ENCODE assay signal across 8 cellular contexts in genomic region chr10:102642553-102643345, GRCh38. TPM values are rescaled to one million over a fixed set of nuclear protein-coding genes. Genes with fewer than 3 reads are reported as not detected.
A peak's percentile ranks its signal among the peaks of the same experiment; 100 is the strongest.
DNase-seq lines count a peak whose midpoint lies in the region; ATAC-seq and TF ChIP-seq lines count a peak whose summit lies in the region.

No MANE protein-coding gene starts in this region.

- H4K91ac ChIP-seq in H9 (ENCODE audit: insufficient read length, low read depth, low read length) = no peak overlapping the region

- no peak overlapping the region for H4K8ac ChIP-seq in H9 (replicated peaks; ENCODE audit: insufficient read length, low read depth, low read length)

- H3K9me3 Mint-ChIP-seq in CD4-positive, CD25-positive, alpha-beta regulatory T cell = peaks cover 0 to 2% (median 0%) of the 10 kb centered on the region in 7 donors
- no peaks in the 10 kb centered on the region; a peak in 1 of 5 replicates for H3K9me3 Mint-ChIP-seq in H9

- no peaks in the 10 kb centered on the region for H3K27me3 Mint-ChIP-seq in CD4-positive, CD25-positive, alpha-beta regulatory T cell
- H3K27me3 Mint-ChIP-seq in H9 (ENCODE audit: low read depth) = peaks cover 4% of the 10 kb centered on the region; the same call in 1 of the 2 replicates

- H3K27ac Mint-ChIP-seq in CD4-positive, CD25-positive, alpha-beta regulatory T cell = peak overlapping the region; percentile 14 to 99 (median 96)
- peak overlapping the region; percentile 95 to 98 (median 98); a peak in 6 of 7 replicates for H3K27ac Mint-ChIP-seq in H9

- H3K4me3 ChIP-seq in CD4-positive, CD25-positive, alpha-beta regulatory T cell (ENCODE audit: low read depth, low read length) = peak overlapping the region; percentile 74
- H3K4me3 ChIP-seq in NT2/D1 (ENCODE audit: insufficient read length, low read depth) (peak overlapping the region; percentile 55), fibroblast of villous mesenchyme (ENCODE audit: low read depth, low read length) (peak overlapping the region; percentile 97), neural cell (ENCODE audit: low read length) (peak overlapping the region; percentile 97)

- H3K4me2 ChIP-seq in H9 (ENCODE audit: insufficient read depth, insufficient read length, low read length) (peak overlapping the region; percentile 59), neural cell (ENCODE audit: low read length) (peak overlapping the region; percentile 48)

- H3K4me1 Mint-ChIP-seq in CD4-positive, CD25-positive, alpha-beta regulatory T cell = peaks cover 0 to 32% (median 14%) of the 10 kb centered on the region in 4 donors
- H3K4me1 Mint-ChIP-seq in H9 = peaks cover 27 to 28% of the 10 kb centered on the region in 2 experiments

- no peak overlapping the region for H2BK120ac ChIP-seq in H9 (ENCODE audit: low read depth, low read length, poor library complexity, severe bottlenecking)

- DNase-seq in CD4-positive, CD25-positive, alpha-beta regulatory T cell = peak in 2 of 3 donors; percentile 46 to 53
- no peak for DNase-seq in H9
- DNase-seq in NT2/D1 (ENCODE audit: low read depth, low spot score) = no peak
- peak; percentile 41 for DNase-seq in activated gamma-delta T cell treated with Interleukin-2 at 50 U/mL for 16 hours
- DNase-seq in fibroblast of villous mesenchyme (ENCODE audit: low read depth) = peak; percentile 71

- peaks cover 28% of the 10 kb centered on the region for H3K23me2 ChIP-seq in H9 (ENCODE audit: insufficient read length, low read depth, low read length, poor library complexity, severe bottlenecking)

- H2BK12ac ChIP-seq in H9 (ENCODE audit: insufficient read length, low read depth, low read length) = no peak overlapping the region

- H3K23ac ChIP-seq in H9 (ENCODE audit: insufficient read length, low read depth, low read length) = no peak overlapping the region

- peaks cover 36% of the 10 kb centered on the region for H3K4me1 ChIP-seq in CD4-positive, CD25-positive, alpha-beta regulatory T cell (ENCODE audit: control insufficient read depth, insufficient read depth, low read length, poor library complexity, severe bottlenecking)
- no peaks in the 10 kb centered on the region for H3K4me1 ChIP-seq in H9 (ENCODE audit: insufficient read depth, low read length)
- peaks cover 2% of the 10 kb centered on the region for H3K4me1 ChIP-seq in NT2/D1 (ENCODE audit: insufficient read depth, insufficient read length)

- no peak overlapping the region for H3K4ac ChIP-seq in H9 (ENCODE audit: low read depth, low read length)

- H3K79me2 ChIP-seq in H9 (ENCODE audit: insufficient read depth, low read length) (peaks cover 8% of the 10 kb centered on the region; the same call in 1 of the 2 replicates), neural cell (replicated peaks; ENCODE audit: insufficient read depth, low read length) (peaks cover 46% of the 10 kb centered on the region)

- no CpG with 5 or more reads among the region's 73 CpGs for WGBS in H9 (ENCODE audit: extremely low coverage, insufficient read length, low lambda C conversion rate)

- H2BK5ac ChIP-seq in H9 (ENCODE audit: insufficient read length, low read length) = no peak overlapping the region

- H2BK15ac ChIP-seq in H9 (ENCODE audit: low read depth, low read length) = no peak overlapping the region

- peak overlapping the region; percentile 91 for H3K18ac ChIP-seq in H9 (ENCODE audit: insufficient read length, low read depth, low read length)

- H3K36me3 Mint-ChIP-seq in CD4-positive, CD25-positive, alpha-beta regulatory T cell = peaks cover 3% of the 10 kb centered on the region
- H3K36me3 Mint-ChIP-seq in H9 (ENCODE audit: insufficient read depth in 1 of 3, low read depth in 3 of 3) = peaks cover 0 to 4% (median 0%) of the 10 kb centered on the region in 3 experiments; a peak in 1 of 7 replicates

- H3K9ac ChIP-seq in H9 (ENCODE audit: extremely low read depth, insufficient read length, low read length) (peak overlapping the region; percentile 67), NT2/D1 (ENCODE audit: insufficient read length, low read depth) (peak overlapping the region; percentile 81), neural cell (ENCODE audit: low read length) (peak overlapping the region; percentile 99)

- H2AFZ ChIP-seq in H9 (ENCODE audit: low read length) (no peak overlapping the region), neural cell (ENCODE audit: low read depth, low read length) (peak overlapping the region; percentile 27)

- no peak overlapping the region for H4K5ac ChIP-seq in H9 (ENCODE audit: insufficient read length, low read depth, low read length)

- H3F3A ChIP-seq in neural cell (ENCODE audit: insufficient read depth, low read length, poor library complexity, severe bottlenecking) = no peaks in the 10 kb centered on the region

- peak overlapping the region; percentile 89 to 96 (median 94) for H3K4me3 Mint-ChIP-seq in CD4-positive, CD25-positive, alpha-beta regulatory T cell
- H3K4me3 Mint-ChIP-seq in H9 = peak overlapping the region; percentile 84 to 96

- peak overlapping the region; percentile 92 for H3K27ac ChIP-seq in CD4-positive, CD25-positive, alpha-beta regulatory T cell (ENCODE audit: insufficient read depth, low read length, poor library complexity, severe bottlenecking)
- H3K27ac ChIP-seq in H9 (ENCODE audit: insufficient read length, low read depth, low read length) = no peak overlapping the region
- H3K27ac ChIP-seq in neural cell (ENCODE audit: low read length) = peak overlapping the region; percentile 99

- peaks cover 1% of the 10 kb centered on the region for H3K36me3 ChIP-seq in CD4-positive, CD25-positive, alpha-beta regulatory T cell (ENCODE audit: control insufficient read depth, insufficient read depth, low read length)
- H3K36me3 ChIP-seq in NT2/D1 (ENCODE audit: insufficient read depth, insufficient read length, low read length) = peaks cover 18% of the 10 kb centered on the region
- no peaks in the 10 kb centered on the region for H3K36me3 ChIP-seq in neural cell (ENCODE audit: insufficient read depth, low read length)

- H4K20me1 ChIP-seq in H9 (ENCODE audit: control insufficient read depth, insufficient read depth, insufficient read length) (peaks cover 3% of the 10 kb centered on the region), neural cell (ENCODE audit: insufficient read depth) (peaks cover 9% of the 10 kb centered on the region)

- no peak for ATAC-seq in CD4-positive, CD25-positive, alpha-beta regulatory T cell (ENCODE audit: low read depth in 2 of 2)
- ATAC-seq in HG02610 (IDR thresholded peaks at IDR 0.05; ENCODE audit: unreplicated experiment) = no peak
- ATAC-seq in HG02852 (IDR thresholded peaks at IDR 0.05; ENCODE audit: unreplicated experiment) = no peak

- TF ChIP-seq CTCF in H9 (conservative IDR thresholded peaks at IDR 0.05) (no peak), fibroblast of villous mesenchyme (IDR thresholded peaks at IDR 0.05; ENCODE audit: insufficient read depth, low read depth, low read length) (no peak), neural cell (IDR thresholded peaks at IDR 0.05; ENCODE audit: poor library complexity, severe bottlenecking) (peak; percentile 23)

- no peak overlapping the region for H2BK20ac ChIP-seq in H9 (ENCODE audit: low read depth, low read length, poor library complexity, severe bottlenecking)

- no peak overlapping the region for H2AK5ac ChIP-seq in H9 (ENCODE audit: insufficient read length, low read length)

- H3K14ac ChIP-seq in H9 (ENCODE audit: insufficient read depth, low read length) = peak overlapping the region; percentile 66; the same call in 1 of the 2 replicates

- TF ChIP-seq RAD21 in neural cell (conservative IDR thresholded peaks at IDR 0.05) = no peak

- H3K9me2 ChIP-seq in neural cell (ENCODE audit: insufficient read depth, low read length) = no peaks in the 10 kb centered on the region

- no peaks in the 10 kb centered on the region for H3K79me1 ChIP-seq in H9 (ENCODE audit: insufficient read depth, low read depth, low read length, poor library complexity, severe bottlenecking)

- no peaks in the 10 kb centered on the region for H3K27me3 ChIP-seq in CD4-positive, CD25-positive, alpha-beta regulatory T cell (ENCODE audit: control insufficient read depth, insufficient read depth, low read length)
- H3K27me3 ChIP-seq in H9 (ENCODE audit: insufficient read depth, low read length) (no peaks in the 10 kb centered on the region), NT2/D1 (ENCODE audit: insufficient read depth, insufficient read length) (no peaks in the 10 kb centered on the region), neural cell (ENCODE audit: insufficient read depth, low read depth, low read length) (no peaks in the 10 kb centered on the region)

- no peak overlapping the region for H3K56ac ChIP-seq in H9 (ENCODE audit: insufficient read length, low read depth, low read length)

- no peak for TF ChIP-seq EP300 in neural cell (conservative IDR thresholded peaks at IDR 0.05; ENCODE audit: poor library complexity, severe bottlenecking)

- H3K9me3 ChIP-seq in CD4-positive, CD25-positive, alpha-beta regulatory T cell (ENCODE audit: control insufficient read depth in 2 of 2, low read length in 2 of 2) = no peaks in the 10 kb centered on the region
- H3K9me3 ChIP-seq in H9 (ENCODE audit: control insufficient read depth, low read depth, low read length) (no peaks in the 10 kb centered on the region), NT2/D1 (ENCODE audit: insufficient read depth, low read length) (no peaks in the 10 kb centered on the region), neural cell (ENCODE audit: low read length) (no peaks in the 10 kb centered on the region)

- no peak overlapping the region for H3T11ph ChIP-seq in H9 (ENCODE audit: low read length)

TF ChIP-seq in neural cell, 6 proteins besides CTCF, POLR2A, EP300 and RAD21 (continues in another document):
- peak; percentile 46 for TF ChIP-seq TAF1 (IDR thresholded peaks at IDR 0.05; ENCODE audit: low read depth)
- no peak for TF ChIP-seq EZH2 (IDR thresholded peaks at IDR 0.05; ENCODE audit: borderline replicate concordance, insufficient read depth, low read length, poor library complexity, severe bottlenecking)
- no peak for TF ChIP-seq MXI1 (conservative IDR thresholded peaks at IDR 0.05; ENCODE audit: poor library complexity, severe bottlenecking)

RNA-seq across cellular contexts. Expression of gene TRIM8, which starts 1.5 kb away (rescaled TPM):
- total RNA-seq in CD4-positive, CD25-positive, alpha-beta regulatory T cell = 73.4 TPM
- polyA plus RNA-seq in CD4-positive, CD25-positive, alpha-beta regulatory T cell = 10 to 100 TPM; 30.2 to 38.3 (median 36.4) TPM
- total RNA-seq in H9 (2021) = 37.0 and 40.6 TPM in 2 replicates
- total RNA-seq in fibroblast of villous mesenchyme = 116 and 119 TPM in 2 replicates
- 47.5 and 59.2 TPM in 2 replicates for polyA plus RNA-seq in neural cell
- 63.4 and 77.9 TPM in 2 replicates for polyA minus RNA-seq in neural cell

Comparison
In these comparisons a context has a peak if more than half of its experiments do, and no peak if none do; other contexts are left out.
1. DNase-seq: peak in CD4-positive, CD25-positive, alpha-beta regulatory T cell (2 of 3), activated gamma-delta T cell treated with Interleukin-2 at 50 U/mL for 16 hours (single experiment) and fibroblast of villous mesenchyme (single experiment); none in H9 (single experiment) and NT2/D1 (single experiment).
2. Peak in every context shown above with its lines, with median percentiles within 50 percentile points of each other: H3K4me3 ChIP-seq and H3K9ac ChIP-seq.